In the genomic region with DNA sequence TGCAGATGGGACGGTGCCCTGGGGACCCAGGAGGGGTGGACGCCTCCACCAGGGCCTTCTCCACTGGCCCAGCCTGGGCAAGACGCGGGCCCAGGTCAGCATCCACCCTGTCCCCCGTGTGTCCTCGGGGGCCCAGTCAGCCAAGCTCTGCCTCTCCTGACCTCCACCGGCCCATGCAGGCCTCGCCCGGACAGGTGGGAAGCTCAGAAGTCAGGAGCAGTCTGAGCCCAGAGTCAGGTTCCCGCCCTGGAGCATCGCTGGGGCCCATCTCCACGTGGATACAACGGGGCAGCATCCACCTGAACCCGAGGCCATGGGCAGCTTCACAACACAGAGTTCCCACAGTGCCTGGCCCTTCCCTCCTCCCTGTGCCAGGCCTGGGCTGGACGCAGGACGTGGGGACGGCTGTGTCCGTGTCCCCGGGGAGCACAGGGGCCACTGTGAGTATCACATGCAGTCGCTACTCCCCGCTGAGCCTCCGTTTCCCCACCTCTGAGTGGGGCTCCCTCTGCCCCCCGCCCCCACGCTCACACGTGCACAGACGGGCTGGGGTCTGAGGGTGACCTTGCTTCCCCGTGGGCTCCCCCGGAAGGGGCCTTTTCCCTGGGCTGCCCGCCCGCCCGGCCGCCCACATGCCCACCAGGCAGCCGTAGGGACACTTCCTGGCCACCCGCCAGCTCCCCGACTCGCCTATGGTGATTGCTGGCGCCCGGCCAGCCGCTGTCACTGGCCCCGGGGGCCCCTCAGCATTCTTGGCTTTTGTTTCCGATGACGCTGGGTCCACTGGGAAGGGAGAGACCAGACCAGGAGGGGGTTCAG, we compare ENCODE assay signal across 1 cellular context.
TF ChIP-seq lines count a peak whose summit lies in the region.

No MANE protein-coding gene starts in this region.

TF ChIP-seq in HepG2, 621 proteins besides CTCF, POLR2A, EP300 and RAD21 (continued from another document and continues in another):
- TF ChIP-seq, protein P1, sequence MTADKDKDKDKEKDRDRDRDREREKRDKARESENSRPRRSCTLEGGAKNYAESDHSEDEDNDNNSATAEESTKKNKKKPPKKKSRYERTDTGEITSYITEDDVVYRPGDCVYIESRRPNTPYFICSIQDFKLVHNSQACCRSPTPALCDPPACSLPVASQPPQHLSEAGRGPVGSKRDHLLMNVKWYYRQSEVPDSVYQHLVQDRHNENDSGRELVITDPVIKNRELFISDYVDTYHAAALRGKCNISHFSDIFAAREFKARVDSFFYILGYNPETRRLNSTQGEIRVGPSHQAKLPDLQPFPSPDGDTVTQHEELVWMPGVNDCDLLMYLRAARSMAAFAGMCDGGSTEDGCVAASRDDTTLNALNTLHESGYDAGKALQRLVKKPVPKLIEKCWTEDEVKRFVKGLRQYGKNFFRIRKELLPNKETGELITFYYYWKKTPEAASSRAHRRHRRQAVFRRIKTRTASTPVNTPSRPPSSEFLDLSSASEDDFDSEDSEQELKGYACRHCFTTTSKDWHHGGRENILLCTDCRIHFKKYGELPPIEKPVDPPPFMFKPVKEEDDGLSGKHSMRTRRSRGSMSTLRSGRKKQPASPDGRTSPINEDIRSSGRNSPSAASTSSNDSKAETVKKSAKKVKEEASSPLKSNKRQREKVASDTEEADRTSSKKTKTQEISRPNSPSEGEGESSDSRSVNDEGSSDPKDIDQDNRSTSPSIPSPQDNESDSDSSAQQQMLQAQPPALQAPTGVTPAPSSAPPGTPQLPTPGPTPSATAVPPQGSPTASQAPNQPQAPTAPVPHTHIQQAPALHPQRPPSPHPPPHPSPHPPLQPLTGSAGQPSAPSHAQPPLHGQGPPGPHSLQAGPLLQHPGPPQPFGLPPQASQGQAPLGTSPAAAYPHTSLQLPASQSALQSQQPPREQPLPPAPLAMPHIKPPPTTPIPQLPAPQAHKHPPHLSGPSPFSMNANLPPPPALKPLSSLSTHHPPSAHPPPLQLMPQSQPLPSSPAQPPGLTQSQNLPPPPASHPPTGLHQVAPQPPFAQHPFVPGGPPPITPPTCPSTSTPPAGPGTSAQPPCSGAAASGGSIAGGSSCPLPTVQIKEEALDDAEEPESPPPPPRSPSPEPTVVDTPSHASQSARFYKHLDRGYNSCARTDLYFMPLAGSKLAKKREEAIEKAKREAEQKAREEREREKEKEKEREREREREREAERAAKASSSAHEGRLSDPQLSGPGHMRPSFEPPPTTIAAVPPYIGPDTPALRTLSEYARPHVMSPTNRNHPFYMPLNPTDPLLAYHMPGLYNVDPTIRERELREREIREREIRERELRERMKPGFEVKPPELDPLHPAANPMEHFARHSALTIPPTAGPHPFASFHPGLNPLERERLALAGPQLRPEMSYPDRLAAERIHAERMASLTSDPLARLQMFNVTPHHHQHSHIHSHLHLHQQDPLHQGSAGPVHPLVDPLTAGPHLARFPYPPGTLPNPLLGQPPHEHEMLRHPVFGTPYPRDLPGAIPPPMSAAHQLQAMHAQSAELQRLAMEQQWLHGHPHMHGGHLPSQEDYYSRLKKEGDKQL (CRISPR knock-in tag; IDR thresholded peaks at IDR 0.05; ENCODE audit: low read depth), result no peak
- no peak for TF ChIP-seq ZNF605 (CRISPR knock-in tag; IDR thresholded peaks at IDR 0.05)
- no peak for TF ChIP-seq ZNF615 (CRISPR knock-in tag; IDR thresholded peaks at IDR 0.05; ENCODE audit: borderline replicate concordance)
- TF ChIP-seq ZNF816 (CRISPR knock-in tag; IDR thresholded peaks at IDR 0.05; ENCODE audit: borderline replicate concordance), result no peak
- no peak for TF ChIP-seq ZNF253 (CRISPR knock-in tag; IDR thresholded peaks at IDR 0.05; ENCODE audit: borderline replicate concordance)
- peak; percentile 76 for TF ChIP-seq SOX13 (IDR thresholded peaks at IDR 0.05)
- TF ChIP-seq SOX13 (CRISPR knock-in tag; conservative IDR thresholded peaks at IDR 0.05 in 1 of 2, IDR thresholded peaks at IDR 0.05 in 1 of 2), result peak in 1 of 2 experiments; percentile 88; a peak in 2 of 4 replicates
- peak; percentile 61 for TF ChIP-seq ZNF883 (CRISPR knock-in tag; IDR thresholded peaks at IDR 0.05; ENCODE audit: not compliant biosample characterization)
- TF ChIP-seq HNF4G (IDR thresholded peaks at IDR 0.05; ENCODE audit: borderline replicate concordance, low read depth, low read length), result no peak
- TF ChIP-seq HNF4G (CRISPR knock-in tag; IDR thresholded peaks at IDR 0.05; ENCODE audit: borderline replicate concordance, low read depth), result 0 out of 2 replicates have a peak, but pooled peaks have one; percentile 18
- TF ChIP-seq DPF2 (CRISPR knock-in tag; IDR thresholded peaks at IDR 0.05; ENCODE audit: borderline replicate concordance, low read depth), result no peak
- TF ChIP-seq, protein P2, sequence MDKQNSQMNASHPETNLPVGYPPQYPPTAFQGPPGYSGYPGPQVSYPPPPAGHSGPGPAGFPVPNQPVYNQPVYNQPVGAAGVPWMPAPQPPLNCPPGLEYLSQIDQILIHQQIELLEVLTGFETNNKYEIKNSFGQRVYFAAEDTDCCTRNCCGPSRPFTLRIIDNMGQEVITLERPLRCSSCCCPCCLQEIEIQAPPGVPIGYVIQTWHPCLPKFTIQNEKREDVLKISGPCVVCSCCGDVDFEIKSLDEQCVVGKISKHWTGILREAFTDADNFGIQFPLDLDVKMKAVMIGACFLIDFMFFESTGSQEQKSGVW (CRISPR knock-in tag; IDR thresholded peaks at IDR 0.05; ENCODE audit: borderline replicate concordance), result no peak
- no peak for TF ChIP-seq KLF12 (CRISPR knock-in tag; IDR thresholded peaks at IDR 0.05; ENCODE audit: borderline replicate concordance)
- no peak for TF ChIP-seq POLR2AphosphoS5 (IDR thresholded peaks at IDR 0.05; ENCODE audit: low read depth, low read length)
- no peak for TF ChIP-seq IKZF4 (CRISPR knock-in tag; IDR thresholded peaks at IDR 0.05; ENCODE audit: borderline replicate concordance, low read depth, not compliant biosample characterization)
- no peak for TF ChIP-seq SYNCRIP (IDR thresholded peaks at IDR 0.05; ENCODE audit: insufficient read depth, low read depth, low read length)
- no peak for TF ChIP-seq ZNF850 (CRISPR knock-in tag; conservative IDR thresholded peaks at IDR 0.05)
- TF ChIP-seq SAP130 (CRISPR knock-in tag; IDR thresholded peaks at IDR 0.05; ENCODE audit: low read depth), result peak; percentile 36
- TF ChIP-seq, protein P3, sequence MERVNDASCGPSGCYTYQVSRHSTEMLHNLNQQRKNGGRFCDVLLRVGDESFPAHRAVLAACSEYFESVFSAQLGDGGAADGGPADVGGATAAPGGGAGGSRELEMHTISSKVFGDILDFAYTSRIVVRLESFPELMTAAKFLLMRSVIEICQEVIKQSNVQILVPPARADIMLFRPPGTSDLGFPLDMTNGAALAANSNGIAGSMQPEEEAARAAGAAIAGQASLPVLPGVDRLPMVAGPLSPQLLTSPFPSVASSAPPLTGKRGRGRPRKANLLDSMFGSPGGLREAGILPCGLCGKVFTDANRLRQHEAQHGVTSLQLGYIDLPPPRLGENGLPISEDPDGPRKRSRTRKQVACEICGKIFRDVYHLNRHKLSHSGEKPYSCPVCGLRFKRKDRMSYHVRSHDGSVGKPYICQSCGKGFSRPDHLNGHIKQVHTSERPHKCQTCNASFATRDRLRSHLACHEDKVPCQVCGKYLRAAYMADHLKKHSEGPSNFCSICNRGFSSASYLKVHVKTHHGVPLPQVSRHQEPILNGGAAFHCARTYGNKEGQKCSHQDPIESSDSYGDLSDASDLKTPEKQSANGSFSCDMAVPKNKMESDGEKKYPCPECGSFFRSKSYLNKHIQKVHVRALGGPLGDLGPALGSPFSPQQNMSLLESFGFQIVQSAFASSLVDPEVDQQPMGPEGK (CRISPR knock-in tag; IDR thresholded peaks at IDR 0.05), result peak; percentile 81
- TF ChIP-seq RXRB (CRISPR knock-in tag; IDR thresholded peaks at IDR 0.05; ENCODE audit: borderline replicate concordance), result no peak
- TF ChIP-seq ZNF207 (IDR thresholded peaks at IDR 0.05; ENCODE audit: borderline replicate concordance), result no peak
- TF ChIP-seq, protein P4, sequence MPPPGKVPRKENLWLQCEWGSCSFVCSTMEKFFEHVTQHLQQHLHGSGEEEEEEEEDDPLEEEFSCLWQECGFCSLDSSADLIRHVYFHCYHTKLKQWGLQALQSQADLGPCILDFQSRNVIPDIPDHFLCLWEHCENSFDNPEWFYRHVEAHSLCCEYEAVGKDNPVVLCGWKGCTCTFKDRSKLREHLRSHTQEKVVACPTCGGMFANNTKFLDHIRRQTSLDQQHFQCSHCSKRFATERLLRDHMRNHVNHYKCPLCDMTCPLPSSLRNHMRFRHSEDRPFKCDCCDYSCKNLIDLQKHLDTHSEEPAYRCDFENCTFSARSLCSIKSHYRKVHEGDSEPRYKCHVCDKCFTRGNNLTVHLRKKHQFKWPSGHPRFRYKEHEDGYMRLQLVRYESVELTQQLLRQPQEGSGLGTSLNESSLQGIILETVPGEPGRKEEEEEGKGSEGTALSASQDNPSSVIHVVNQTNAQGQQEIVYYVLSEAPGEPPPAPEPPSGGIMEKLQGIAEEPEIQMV (CRISPR knock-in tag; IDR thresholded peaks at IDR 0.05; ENCODE audit: low read depth), result no peak
- TF ChIP-seq, protein P5, sequence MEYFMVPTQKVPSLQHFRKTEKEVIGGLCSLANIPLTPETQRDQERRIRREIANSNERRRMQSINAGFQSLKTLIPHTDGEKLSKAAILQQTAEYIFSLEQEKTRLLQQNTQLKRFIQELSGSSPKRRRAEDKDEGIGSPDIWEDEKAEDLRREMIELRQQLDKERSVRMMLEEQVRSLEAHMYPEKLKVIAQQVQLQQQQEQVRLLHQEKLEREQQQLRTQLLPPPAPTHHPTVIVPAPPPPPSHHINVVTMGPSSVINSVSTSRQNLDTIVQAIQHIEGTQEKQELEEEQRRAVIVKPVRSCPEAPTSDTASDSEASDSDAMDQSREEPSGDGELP (IDR thresholded peaks at IDR 0.05; ENCODE audit: borderline replicate concordance, low read depth), result peak; percentile 44; the same call in 1 of the 2 replicates
- 0 out of 2 replicates have a peak, but pooled peaks have one; percentile 79 for TF ChIP-seq ZNF543 (CRISPR knock-in tag; IDR thresholded peaks at IDR 0.05)
- TF ChIP-seq CHCHD3 (CRISPR knock-in tag; IDR thresholded peaks at IDR 0.05), result peak; percentile 82; the same call in 1 of the 2 replicates
- TF ChIP-seq SUZ12 (IDR thresholded peaks at IDR 0.05; ENCODE audit: low read depth, low read length), result no peak
- TF ChIP-seq KDM6A (CRISPR knock-in tag; IDR thresholded peaks at IDR 0.05; ENCODE audit: low read depth), result 0 out of 2 replicates have a peak, but pooled peaks have one; percentile 27
- TF ChIP-seq SATB2 (CRISPR knock-in tag; IDR thresholded peaks at IDR 0.05), result no peak
- TF ChIP-seq, protein P6, sequence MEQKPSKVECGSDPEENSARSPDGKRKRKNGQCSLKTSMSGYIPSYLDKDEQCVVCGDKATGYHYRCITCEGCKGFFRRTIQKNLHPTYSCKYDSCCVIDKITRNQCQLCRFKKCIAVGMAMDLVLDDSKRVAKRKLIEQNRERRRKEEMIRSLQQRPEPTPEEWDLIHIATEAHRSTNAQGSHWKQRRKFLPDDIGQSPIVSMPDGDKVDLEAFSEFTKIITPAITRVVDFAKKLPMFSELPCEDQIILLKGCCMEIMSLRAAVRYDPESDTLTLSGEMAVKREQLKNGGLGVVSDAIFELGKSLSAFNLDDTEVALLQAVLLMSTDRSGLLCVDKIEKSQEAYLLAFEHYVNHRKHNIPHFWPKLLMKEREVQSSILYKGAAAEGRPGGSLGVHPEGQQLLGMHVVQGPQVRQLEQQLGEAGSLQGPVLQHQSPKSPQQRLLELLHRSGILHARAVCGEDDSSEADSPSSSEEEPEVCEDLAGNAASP (CRISPR knock-in tag; IDR thresholded peaks at IDR 0.05; ENCODE audit: borderline replicate concordance), result 0 out of 2 replicates have a peak, but pooled peaks have one; percentile 27
- TF ChIP-seq ZSCAN30 (CRISPR knock-in tag; IDR thresholded peaks at IDR 0.05), result no peak
- 0 out of 2 replicates have a peak, but pooled peaks have one; percentile 37 for TF ChIP-seq ZNF44 (CRISPR knock-in tag; IDR thresholded peaks at IDR 0.05)
- TF ChIP-seq PHF8 (CRISPR knock-in tag; IDR thresholded peaks at IDR 0.05), result no peak
- no peak for TF ChIP-seq HOXA9 (CRISPR knock-in tag; IDR thresholded peaks at IDR 0.05; ENCODE audit: borderline replicate concordance)
- TF ChIP-seq ZFP36L2 (CRISPR knock-in tag; IDR thresholded peaks at IDR 0.05), result no peak
- peak; percentile 66; the same call in 1 of the 2 replicates for TF ChIP-seq ATF7-NPFF (CRISPR knock-in tag; IDR thresholded peaks at IDR 0.05; ENCODE audit: low read depth)
- peak; percentile 60 for TF ChIP-seq SALL1 (CRISPR knock-in tag; IDR thresholded peaks at IDR 0.05)
- no peak for TF ChIP-seq ZNF709 (CRISPR knock-in tag; IDR thresholded peaks at IDR 0.05)
- TF ChIP-seq HDAC1 (CRISPR knock-in tag; IDR thresholded peaks at IDR 0.05), result peak; percentile 63
- peak; percentile 62; the same call in 1 of the 2 replicates for TF ChIP-seq ZBTB7B (CRISPR knock-in tag; IDR thresholded peaks at IDR 0.05)
- TF ChIP-seq ZFX (CRISPR knock-in tag; IDR thresholded peaks at IDR 0.05; ENCODE audit: low read depth), result peak; percentile 61
- TF ChIP-seq MEIS2 (CRISPR knock-in tag; IDR thresholded peaks at IDR 0.05), result 0 out of 2 replicates have a peak, but pooled peaks have one; percentile 30
- TF ChIP-seq, protein P7, sequence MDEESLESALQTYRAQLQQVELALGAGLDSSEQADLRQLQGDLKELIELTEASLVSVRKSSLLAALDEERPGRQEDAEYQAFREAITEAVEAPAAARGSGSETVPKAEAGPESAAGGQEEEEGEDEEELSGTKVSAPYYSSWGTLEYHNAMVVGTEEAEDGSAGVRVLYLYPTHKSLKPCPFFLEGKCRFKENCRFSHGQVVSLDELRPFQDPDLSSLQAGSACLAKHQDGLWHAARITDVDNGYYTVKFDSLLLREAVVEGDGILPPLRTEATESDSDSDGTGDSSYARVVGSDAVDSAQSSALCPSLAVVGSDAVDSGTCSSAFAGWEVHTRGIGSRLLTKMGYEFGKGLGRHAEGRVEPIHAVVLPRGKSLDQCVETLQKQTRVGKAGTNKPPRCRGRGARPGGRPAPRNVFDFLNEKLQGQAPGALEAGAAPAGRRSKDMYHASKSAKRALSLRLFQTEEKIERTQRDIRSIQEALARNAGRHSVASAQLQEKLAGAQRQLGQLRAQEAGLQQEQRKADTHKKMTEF (CRISPR knock-in tag; IDR thresholded peaks at IDR 0.05), result 0 out of 2 replicates have a peak, but pooled peaks have one; percentile 32
- TF ChIP-seq, protein P8, sequence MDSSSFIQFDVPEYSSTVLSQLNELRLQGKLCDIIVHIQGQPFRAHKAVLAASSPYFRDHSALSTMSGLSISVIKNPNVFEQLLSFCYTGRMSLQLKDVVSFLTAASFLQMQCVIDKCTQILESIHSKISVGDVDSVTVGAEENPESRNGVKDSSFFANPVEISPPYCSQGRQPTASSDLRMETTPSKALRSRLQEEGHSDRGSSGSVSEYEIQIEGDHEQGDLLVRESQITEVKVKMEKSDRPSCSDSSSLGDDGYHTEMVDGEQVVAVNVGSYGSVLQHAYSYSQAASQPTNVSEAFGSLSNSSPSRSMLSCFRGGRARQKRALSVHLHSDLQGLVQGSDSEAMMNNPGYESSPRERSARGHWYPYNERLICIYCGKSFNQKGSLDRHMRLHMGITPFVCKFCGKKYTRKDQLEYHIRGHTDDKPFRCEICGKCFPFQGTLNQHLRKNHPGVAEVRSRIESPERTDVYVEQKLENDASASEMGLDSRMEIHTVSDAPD (CRISPR knock-in tag; IDR thresholded peaks at IDR 0.05), result 0 out of 2 replicates have a peak, but pooled peaks have one; percentile 57
